ENCODE assay signal across 8 cellular contexts in genomic region chr15:63832620-63833245, GRCh38. TPM values are rescaled to one million over a fixed set of nuclear protein-coding genes. Genes with fewer than 3 reads are reported as not detected.
DNase-seq lines count a peak whose midpoint lies in the region; ATAC-seq and TF ChIP-seq lines count a peak whose summit lies in the region.

No MANE protein-coding gene starts in this region.

- no peaks in the 10 kb centered on the region; the same call in 1 of the 2 replicates for H3F3A ChIP-seq in SU-DHL-6 (ENCODE audit: insufficient read depth)

- H3K9me2 ChIP-seq in SU-DHL-6 (replicated peaks; ENCODE audit: insufficient read depth, low read length): no peaks in the 10 kb centered on the region

- peaks cover 34 to 63% (median 52%) of the 10 kb centered on the region in 4 donors for H3K4me1 Mint-ChIP-seq in CD4-positive, CD25-positive, alpha-beta regulatory T cell

- H3K4me2 ChIP-seq in SU-DHL-6 (ENCODE audit: low read depth, low read length, poor library complexity, severe bottlenecking) (peak overlapping the region; percentile 87), osteoblast (ENCODE audit: insufficient read depth, low read length) (peak overlapping the region; percentile 98)

- H3K27me3 Mint-ChIP-seq in CD4-positive, CD25-positive, alpha-beta regulatory T cell: peaks cover 15% of the 10 kb centered on the region

- H3K36me3 ChIP-seq in CD4-positive, CD25-positive, alpha-beta regulatory T cell (ENCODE audit: control insufficient read depth, insufficient read depth, low read length): no peaks in the 10 kb centered on the region
- H3K36me3 ChIP-seq in H7 (replicated peaks; ENCODE audit: control insufficient read depth, insufficient read depth, low read length) (no peaks in the 10 kb centered on the region), SU-DHL-6 (ENCODE audit: low read length) (no peaks in the 10 kb centered on the region), esophagus muscularis mucosa (no peaks in the 10 kb centered on the region), osteoblast (ENCODE audit: insufficient read depth, low read length) (no peaks in the 10 kb centered on the region)

- ATAC-seq in CD4-positive, CD25-positive, alpha-beta regulatory T cell (ENCODE audit: low read depth in 2 of 2): no peak

- no peaks in the 10 kb centered on the region for H3K27me3 ChIP-seq in CD4-positive, CD25-positive, alpha-beta regulatory T cell (ENCODE audit: control insufficient read depth, insufficient read depth, low read length)
- H3K27me3 ChIP-seq in H7 (ENCODE audit: control insufficient read depth, insufficient read depth, low read length) (no peaks in the 10 kb centered on the region; the same call in 1 of the 2 replicates), SU-DHL-6 (ENCODE audit: low read length) (no peaks in the 10 kb centered on the region), esophagus muscularis mucosa (no peaks in the 10 kb centered on the region), osteoblast (ENCODE audit: insufficient read depth, low read length) (no peaks in the 10 kb centered on the region)

- H3K27ac ChIP-seq in CD4-positive, CD25-positive, alpha-beta regulatory T cell (ENCODE audit: insufficient read depth, low read length, poor library complexity, severe bottlenecking): peak overlapping the region; percentile 90
- H3K27ac ChIP-seq in SU-DHL-6 (ENCODE audit: low read depth, low read length) (0 out of 2 replicates have a peak overlapping the region, but pooled peaks have one; percentile 41), esophagus muscularis mucosa (replicated peaks in 1 of 4) (peak overlapping the region; percentile 88 to 94 (median 92)), osteoblast (ENCODE audit: low read depth, low read length) (peak overlapping the region; percentile 80)

- H3K4me1 ChIP-seq in CD4-positive, CD25-positive, alpha-beta regulatory T cell (ENCODE audit: control insufficient read depth, insufficient read depth, low read length, poor library complexity, severe bottlenecking): peaks cover 46% of the 10 kb centered on the region
- H3K4me1 ChIP-seq in esophagus muscularis mucosa: peaks cover 17 to 49% (median 33%) of the 10 kb centered on the region in 4 donors
- peaks cover 18% of the 10 kb centered on the region for H3K4me1 ChIP-seq in osteoblast (ENCODE audit: insufficient read depth, low read length)

- H2AFZ ChIP-seq in SU-DHL-6 (ENCODE audit: low read depth, low read length, severe bottlenecking) (peak overlapping the region; percentile 88), osteoblast (ENCODE audit: low read length) (peak overlapping the region; percentile 98)

- intact Hi-C loops in esophagus muscularis mucosa (cut with DNase I): loop anchor here (10.0 kb wide), 1 partner anchor 212 kb away; the partner anchor contains the start of gene DAPK2

- TF ChIP-seq POLR2A in esophagus muscularis mucosa (IDR thresholded peaks at IDR 0.05; ENCODE audit: low read depth): no peak

- TF ChIP-seq EP300 in esophagus muscularis mucosa (IDR thresholded peaks at IDR 0.05): no peak

- H3K79me2 ChIP-seq in SU-DHL-6 (ENCODE audit: insufficient read depth, low read length) (peaks cover 56% of the 10 kb centered on the region), osteoblast (ENCODE audit: insufficient read depth, low read length) (peaks cover 53% of the 10 kb centered on the region)

- H3K9me3 Mint-ChIP-seq in CD4-positive, CD25-positive, alpha-beta regulatory T cell: peaks cover 0 to 1% (median 0%) of the 10 kb centered on the region in 7 donors

- TF ChIP-seq CTCF in SU-DHL-6 (IDR thresholded peaks at IDR 0.05; ENCODE audit: insufficient read depth, low read length, poor library complexity, severe bottlenecking) (no peak), esophagus muscularis mucosa (IDR thresholded peaks at IDR 0.05) (no peak), osteoblast (IDR thresholded peaks at IDR 0.05; ENCODE audit: extremely low read depth, low read depth, low read length) (no peak)

- no peaks in the 10 kb centered on the region for H3K9me3 ChIP-seq in CD4-positive, CD25-positive, alpha-beta regulatory T cell (ENCODE audit: control insufficient read depth in 2 of 2, low read length in 2 of 2)
- H3K9me3 ChIP-seq in SU-DHL-6 (ENCODE audit: insufficient read depth, low read length) (no peaks in the 10 kb centered on the region), esophagus muscularis mucosa (no peaks in the 10 kb centered on the region), osteoblast (ENCODE audit: low read depth, low read length) (no peaks in the 10 kb centered on the region)

- peak overlapping the region; percentile 94 for H3K4me3 ChIP-seq in CD4-positive, CD25-positive, alpha-beta regulatory T cell (ENCODE audit: low read depth, low read length)
- H3K4me3 ChIP-seq in H7 (ENCODE audit: insufficient read depth, low read depth, low read length) (peak overlapping the region; percentile 87), SU-DHL-6 (ENCODE audit: insufficient read depth, low read length, poor library complexity, severe bottlenecking) (peak overlapping the region; percentile 84), esophagus muscularis mucosa (peak overlapping the region; percentile 76 to 87 (median 79)), osteoblast (ENCODE audit: insufficient read depth, low read length) (peak overlapping the region; percentile 88)

- H3K36me3 Mint-ChIP-seq in CD4-positive, CD25-positive, alpha-beta regulatory T cell: peaks cover 3% of the 10 kb centered on the region

- peak overlapping the region; percentile 89 to 97 (median 95) for H3K27ac Mint-ChIP-seq in CD4-positive, CD25-positive, alpha-beta regulatory T cell

- H3K9ac ChIP-seq in SU-DHL-6 (ENCODE audit: low read length): peak overlapping the region; percentile 97

- 1% methylated on average over 3 of the region's 9 CpGs for WGBS in esophagus muscularis mucosa

- H4K20me1 ChIP-seq in SU-DHL-6 (ENCODE audit: low read depth, low read length): no peaks in the 10 kb centered on the region
- H4K20me1 ChIP-seq in osteoblast (ENCODE audit: insufficient read depth, low read length): peaks cover 34% of the 10 kb centered on the region

- peak overlapping the region; percentile 94 to 98 (median 95) for H3K4me3 Mint-ChIP-seq in CD4-positive, CD25-positive, alpha-beta regulatory T cell

- DNase-seq in CD4-positive, CD25-positive, alpha-beta regulatory T cell: peak in 1 of 3 donors; percentile 36
- DNase-seq in H7: no peak
- DNase-seq in esophagus muscularis mucosa (ENCODE audit: extremely low spot score): no peak
- DNase-seq in osteoblast (ENCODE audit: insufficient read length, low spot score, missing footprints): no peak
- DNase-seq in COR-L47 (lab: John Stamatoyannopoulos, UW): no peak
- no peak for DNase-seq in HK-2 (ENCODE audit: unreplicated experiment)
- DNase-seq in islet precursor cell: no peak

RNA-seq across cellular contexts. Expression of gene HERC1, which starts 1.0 kb away (rescaled TPM):
- total RNA-seq in CD4-positive, CD25-positive, alpha-beta regulatory T cell: 297 TPM
- polyA plus RNA-seq in CD4-positive, CD25-positive, alpha-beta regulatory T cell: 10 to 100 TPM; 22.7 to 29.2 (median 26.4) TPM
- 36.9 and 40.1 TPM in 2 replicates for total RNA-seq in H7 (2014; rRNA removed; shearing (Covaris generic))
- total RNA-seq in esophagus muscularis mucosa (100 to 1,000 TPM in 3 of 4 donors, 10 to 100 TPM in 1; 99.3 to 139 (median 123) TPM), osteoblast (101 and 116 TPM in 2 replicates)

Comparison
In these comparisons a context has a peak if more than half of its experiments do, and no peak if none do; other contexts are left out.
1. H3K27ac ChIP-seq: peak in every context shown above with its lines; median percentile 92 in esophagus muscularis mucosa; 90 in CD4-positive, CD25-positive, alpha-beta regulatory T cell; 80 in osteoblast; 41 in SU-DHL-6.